In genomic region chr16:10412935-10413601, GRCh38 we compare ENCODE assay signal across 30 cellular contexts. TPM values are rescaled to one million over a fixed set of nuclear protein-coding genes. Genes with fewer than 3 reads are reported as not detected.
A peak's percentile ranks its signal among the peaks of the same experiment; 100 is the strongest.
DNase-seq lines count a peak whose midpoint lies in the region; ATAC-seq, FAIRE-seq and TF ChIP-seq lines count a peak whose summit lies in the region.
"Had no signal": no experiment of that assay in that cellular context is flagged by ENCODE, and none has a peak within 500 bp of the region (broad histone marks: within the 10 kb centered on the region; RNA-seq: fewer than 3 reads in every experiment).

No MANE protein-coding gene starts in this region.

- H3K36me3 ChIP-seq in K562 (ENCODE audit: control insufficient read depth, insufficient read depth, low read length), result peaks cover 14% of the 10 kb centered on the region; the same call in 2 of the 3 replicates
- H3K36me3 ChIP-seq: BE2C had no signal

- no peak overlapping the region for H3K4me3 ChIP-seq in K562
- H3K4me3 ChIP-seq: A549 had no signal

- 91% methylated on average over 5 of the region's 5 CpGs for WGBS in K562 (ENCODE audit: insufficient coverage, low coverage, missing lambda C conversion rate)

- peaks cover 62% of the 10 kb centered on the region for H3K79me2 ChIP-seq in K562 (ENCODE audit: control insufficient read depth, insufficient read depth, low read length)

- peaks cover 60% of the 10 kb centered on the region for H3K9me3 ChIP-seq in K562 (replicated peaks; ENCODE audit: control insufficient read depth, insufficient read depth, low read depth, low read length)
- H3K9me3 ChIP-seq: BE2C had no signal

- H3K4me1 ChIP-seq in K562 (replicated peaks in 1 of 2; ENCODE audit: control insufficient read depth in 2 of 2, insufficient read depth in 2 of 2, low read length in 2 of 2), result no peaks in the 10 kb centered on the region
- H3K4me1 ChIP-seq: A549; BE2C; BLaER1; BLaER1 treated with 17β-estradiol and CSF1 and Interleukin-3, amounts not matched to agents 10 nM and 100 nM; Caco-2 had no signal

- POLR2A ChIA-PET in K562 (lab: Yijun Ruan, JAX), result no interaction called here

- no peak overlapping the region for H3K27ac ChIP-seq in K562 (ENCODE audit: extremely low read depth, low read depth, low read length)
- H3K27ac ChIP-seq: 22Rv1; A549; BLaER1; BLaER1 treated with 17β-estradiol and CSF1 and Interleukin-3, amounts not matched to agents 10 nM and 100 nM; C4-2B had no signal

- DNase-seq in K562 (ENCODE audit: extremely low read depth in 1 of 4, low spot score in 3 of 4) (no peak), NCI-H146 (lab: John Stamatoyannopoulos, UW) (no peak)
- DNase-seq: 8988T; ACHN; AML-193; BE2C; C1 segment of cervical spinal cord; Caco-2; Calu3; CD4-positive, alpha-beta memory T cell; CD4-positive, alpha-beta T cell; CD4-positive, CD25-positive, alpha-beta regulatory T cell; CD8-positive, alpha-beta memory T cell; CD8-positive, alpha-beta T cell; COR-L47; DMS 273 treated with DMSO at 0.1 percent for 48 hours; DMS153; DMS53; DMS79; DMS79 treated with DMSO at 0.1 percent for 48 hours; DND-41; EL had no signal

- no peak for TF ChIP-seq EP300 in K562 (IDR thresholded peaks at IDR 0.05; ENCODE audit: low read length)

- in situ Hi-C loops in K562 (cut with MboI), result no loop called here

- no peak for FAIRE-seq in K562 (lab: Jason Lieb, UNC)
- FAIRE-seq: A204.1, A549, D721Med had no signal

- TF ChIP-seq RAD21 in K562 (CRISPR knock-in tag; conservative IDR thresholded peaks at IDR 0.05 in 1 of 2, IDR thresholded peaks at IDR 0.05 in 1 of 2), result no peak

- ATAC-seq in K562, result no peak
- ATAC-seq: A549; CD8-positive, alpha-beta T cell had no signal

- CTCF ChIA-PET in K562 (lab: Yijun Ruan, JAX; ENCODE audit: low intra/inter-chr PET ratio), result no interaction called here

- no peak for TF ChIP-seq CTCF in K562 (IDR thresholded peaks at IDR 0.05 in 2 of 3, conservative IDR thresholded peaks at IDR 0.05 in 1 of 3; ENCODE audit: insufficient read depth in 2 of 3, low read depth in 1 of 3, low read length in 3 of 3)

- no peak overlapping the region for H3K9ac ChIP-seq in K562 (ENCODE audit: insufficient read depth in 1 of 2, low read depth in 2 of 2, low read length in 2 of 2)
- H3K9ac ChIP-seq: BLaER1; BLaER1 treated with 17β-estradiol and CSF1 and Interleukin-3, amounts not matched to agents 10 nM and 100 nM had no signal

- no peak overlapping the region for H3K4me2 ChIP-seq in K562 (ENCODE audit: insufficient read depth, low read length)
- H3K4me2 ChIP-seq: A549; BLaER1; BLaER1 treated with 17β-estradiol and CSF1 and Interleukin-3, amounts not matched to agents 10 nM and 100 nM had no signal

- BruUV-seq in K562 (replicated peaks; lab: Mats Ljungman, UMichigan), result no TSS peak

- no peaks in the 10 kb centered on the region for H3K27me3 ChIP-seq in K562 (ENCODE audit: control insufficient read depth in 2 of 2, insufficient read depth in 2 of 2, low read length in 2 of 2)
- H3K27me3 ChIP-seq: BE2C; BLaER1; BLaER1 treated with 17β-estradiol and CSF1 and Interleukin-3, amounts not matched to agents 10 nM and 100 nM had no signal

- H4K20me1 ChIP-seq in K562 (replicated peaks; ENCODE audit: control insufficient read depth, insufficient read depth, low read length), result no peaks in the 10 kb centered on the region
- H4K20me1 ChIP-seq: BLaER1; BLaER1 treated with 17β-estradiol and CSF1 and Interleukin-3, amounts not matched to agents 10 nM and 100 nM had no signal

- TF ChIP-seq POLR2A in K562 (conservative IDR thresholded peaks at IDR 0.05), result no peak

- H3K9me1 ChIP-seq in K562 (ENCODE audit: control insufficient read depth, insufficient read depth, low read length), result no peaks in the 10 kb centered on the region

- intact Hi-C loops in K562 (cut with micrococcal nuclease), result no loop called here

- H2AFZ ChIP-seq in K562 (ENCODE audit: low read depth, low read length), result no peak overlapping the region

TF ChIP-seq in K562, 482 proteins besides CTCF, POLR2A, EP300 and RAD21 (continues in another document):
- TF ChIP-seq LCOR (CRISPR knock-in tag; IDR thresholded peaks at IDR 0.05) (no peak), ZNF354B (CRISPR knock-in tag; IDR thresholded peaks at IDR 0.05) (peak; percentile 81), ZNF444 (CRISPR knock-in tag; IDR thresholded peaks at IDR 0.05) (no peak), SAFB (IDR thresholded peaks at IDR 0.05; ENCODE audit: borderline replicate concordance, low read depth, low read length) (no peak)
- TF ChIP-seq, protein P1, sequence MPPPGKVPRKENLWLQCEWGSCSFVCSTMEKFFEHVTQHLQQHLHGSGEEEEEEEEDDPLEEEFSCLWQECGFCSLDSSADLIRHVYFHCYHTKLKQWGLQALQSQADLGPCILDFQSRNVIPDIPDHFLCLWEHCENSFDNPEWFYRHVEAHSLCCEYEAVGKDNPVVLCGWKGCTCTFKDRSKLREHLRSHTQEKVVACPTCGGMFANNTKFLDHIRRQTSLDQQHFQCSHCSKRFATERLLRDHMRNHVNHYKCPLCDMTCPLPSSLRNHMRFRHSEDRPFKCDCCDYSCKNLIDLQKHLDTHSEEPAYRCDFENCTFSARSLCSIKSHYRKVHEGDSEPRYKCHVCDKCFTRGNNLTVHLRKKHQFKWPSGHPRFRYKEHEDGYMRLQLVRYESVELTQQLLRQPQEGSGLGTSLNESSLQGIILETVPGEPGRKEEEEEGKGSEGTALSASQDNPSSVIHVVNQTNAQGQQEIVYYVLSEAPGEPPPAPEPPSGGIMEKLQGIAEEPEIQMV (tag; conservative IDR thresholded peaks at IDR 0.05; ENCODE audit: low read depth), result no peak

RNA-seq across cellular contexts. Expression of gene ATF7IP2, which starts 27.2 kb away (rescaled TPM):
- total RNA-seq in K562 (2011; cell fraction: chromatin; rRNA removed; ENCODE audit: low replicate concordance), result 246 and 608 TPM in 2 replicates
- 106 and 143 TPM in 2 replicates for total RNA-seq in K562 (2011; cell fraction: nucleolus; rRNA removed)
- total RNA-seq in K562 (2011; cell fraction: nucleoplasm; rRNA removed), result 321 and 392 TPM in 2 replicates
- 107 and 134 TPM in 2 replicates for total RNA-seq in K562 (2014; rRNA removed)
- total RNA-seq in K562 (2014; rRNA removed; fragmentation: Illumina TruSeq; extraction: Trizol), result 196 and 231 TPM in 2 replicates
- 156 and 162 TPM in 2 replicates for total RNA-seq in K562 (2015; rRNA removed; fragmentation: Illumina TruSeq; extraction: Trizol)
- 131 and 138 TPM in 2 replicates for total RNA-seq in K562 (2021)
- polyA plus RNA-seq in K562 (2011; rRNA removed), result 152 and 185 TPM in 2 replicates
- 52.5 and 114 TPM in 2 replicates for polyA plus RNA-seq in K562 (2011; cell fraction: cytosol; rRNA removed)
- polyA plus RNA-seq in K562 (2011; cell fraction: nucleus; rRNA removed), result 181 and 232 TPM in 2 replicates
- polyA plus RNA-seq in K562 (2012), result 165 and 294 TPM in 2 replicates
- 214 and 273 TPM in 2 replicates for polyA plus RNA-seq in K562 (2014; fragmentation: Illumina TruSeq; extraction: Trizol)
- polyA plus RNA-seq in K562 (2014; fragmentation: Nextera tagmentation; extraction: Ambion mirVana), result 100 to 1,000 TPM; 352 to 511 TPM
- 449 and 515 TPM in 2 replicates for polyA plus RNA-seq in K562 (2014; rRNA removed)
- 177 and 221 TPM in 2 replicates for polyA minus RNA-seq in K562 (2011; rRNA and poly(A)+ RNA removed)
- polyA minus RNA-seq in K562 (2011; cell fraction: cytosol; rRNA and poly(A)+ RNA removed), result 16.4 and 17.5 TPM in 2 replicates
- 56.8 and 112 TPM in 2 replicates for polyA minus RNA-seq in K562 (2011; cell fraction: nucleus; rRNA and poly(A)+ RNA removed)
- total RNA-seq: A172 had no signal
